10 cellular contexts compared by ENCODE assay signal in the genomic region with DNA sequence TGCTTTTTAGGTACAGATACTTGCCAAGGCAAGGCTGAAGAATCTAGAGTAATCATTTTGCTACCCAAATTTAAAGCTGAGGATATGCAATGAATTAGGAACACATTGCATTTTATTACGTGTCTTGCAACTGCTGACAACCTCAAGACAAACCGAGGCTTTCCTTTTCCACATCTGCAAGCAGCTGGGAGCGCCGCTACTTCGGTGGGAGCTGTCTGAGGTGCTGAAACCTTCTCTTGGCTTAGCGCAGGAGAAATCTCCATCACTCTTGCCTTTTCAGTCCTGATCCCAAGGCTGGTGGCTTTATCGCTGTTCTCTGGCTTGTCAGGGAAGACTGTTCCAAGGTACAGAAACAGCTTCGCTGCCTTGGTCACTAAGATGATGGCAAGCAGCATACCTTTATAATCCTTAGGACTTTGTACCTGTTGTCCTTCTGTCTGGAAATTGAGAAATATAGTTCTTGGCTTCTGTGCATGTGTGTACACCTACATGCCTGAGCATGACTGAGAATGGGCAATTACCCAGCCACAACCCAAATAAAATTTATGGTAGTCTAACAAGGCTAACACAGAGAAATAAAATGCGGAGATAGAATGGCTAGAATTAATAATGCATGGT. TPM values are rescaled to one million over a fixed set of nuclear protein-coding genes. Genes with fewer than 3 reads are reported as not detected.
DNase-seq lines count a peak whose midpoint lies in the region; FAIRE-seq and TF ChIP-seq lines count a peak whose summit lies in the region.
"Not testable (repeated sequence)": the region's sequence is repeated elsewhere in the genome, so short reads cannot be mapped to it uniquely, and the experiment has no call there.
"Had no signal": no experiment of that assay in that cellular context is flagged by ENCODE, and none has a peak within 500 bp of the region (broad histone marks: within the 10 kb centered on the region; RNA-seq: fewer than 3 reads in every experiment).

No MANE protein-coding gene starts in this region.

- H3K4ac ChIP-seq in mesenchymal stem cell (ENCODE audit: low read depth in 1 of 2, low read length in 2 of 2), result not testable (repeated sequence)

- not testable (repeated sequence) for H3K4me2 ChIP-seq in mesenchymal stem cell (ENCODE audit: low read length, poor library complexity, severe bottlenecking)

- H4K8ac ChIP-seq in mesenchymal stem cell (ENCODE audit: low read length), result not testable (repeated sequence)

- CTCF ChIA-PET in activated CD4-positive, alpha-beta memory T cell treated with anti-CD3 and anti-CD28 coated beads for 36 hours (lab: Charles Lee), result not testable (repeated sequence)

- not testable (repeated sequence) for H3K18ac ChIP-seq in mesenchymal stem cell (ENCODE audit: low read depth in 1 of 2, low read length in 2 of 2)

- not testable (repeated sequence) for H2BK12ac ChIP-seq in mesenchymal stem cell (ENCODE audit: low read length in 2 of 2)

- not testable (repeated sequence) for H3K9me3 ChIP-seq in mesenchymal stem cell (ENCODE audit: control insufficient read depth, low read length)

- H3K4me1 Mint-ChIP-seq in activated CD4-positive, alpha-beta memory T cell treated with anti-CD3 and anti-CD28 coated beads for 36 hours (ENCODE audit: low read depth), result not testable (repeated sequence)

- not testable (repeated sequence) for H3K27me3 ChIP-seq in bronchial epithelial cell (ENCODE audit: control insufficient read depth, insufficient read depth, low read length); mesenchymal stem cell (ENCODE audit: control insufficient read depth in 1 of 2, insufficient read depth in 1 of 2, low read length in 2 of 2)

- H3K4me3 Mint-ChIP-seq in activated CD4-positive, alpha-beta memory T cell treated with anti-CD3 and anti-CD28 coated beads for 36 hours, result not testable (repeated sequence)

- H2AFZ ChIP-seq in mesenchymal stem cell (ENCODE audit: low read depth, low read length), result not testable (repeated sequence)

- POLR2A ChIA-PET in activated CD4-positive, alpha-beta memory T cell treated with anti-CD3 and anti-CD28 coated beads for 36 hours (lab: Charles Lee), result not testable (repeated sequence)

- not testable (repeated sequence) for TF ChIP-seq CTCF in bronchial epithelial cell (IDR thresholded peaks at IDR 0.05; ENCODE audit: insufficient read depth, low read length, severe bottlenecking)

- not testable (repeated sequence) for H2BK15ac ChIP-seq in mesenchymal stem cell (ENCODE audit: low read depth, poor library complexity, severe bottlenecking)

- not testable (repeated sequence) for H3K4me1 ChIP-seq in mesenchymal stem cell (ENCODE audit: control insufficient read depth, insufficient read depth, low read depth, low read length)

- not testable (repeated sequence) for H3K27ac Mint-ChIP-seq in activated CD4-positive, alpha-beta memory T cell treated with anti-CD3 and anti-CD28 coated beads for 36 hours

- H3K27me3 Mint-ChIP-seq in activated CD4-positive, alpha-beta memory T cell treated with anti-CD3 and anti-CD28 coated beads for 36 hours, result not testable (repeated sequence)

- H4K91ac ChIP-seq in mesenchymal stem cell (ENCODE audit: low read length), result not testable (repeated sequence)

- not testable (repeated sequence) for H3K36me3 Mint-ChIP-seq in activated CD4-positive, alpha-beta memory T cell treated with anti-CD3 and anti-CD28 coated beads for 36 hours

- H2BK5ac ChIP-seq in mesenchymal stem cell (ENCODE audit: low read depth, low read length, poor library complexity, severe bottlenecking), result not testable (repeated sequence)

- H3K9me3 Mint-ChIP-seq in activated CD4-positive, alpha-beta memory T cell treated with anti-CD3 and anti-CD28 coated beads for 36 hours, result not testable (repeated sequence)

- not testable (repeated sequence) for H2BK120ac ChIP-seq in mesenchymal stem cell (ENCODE audit: low read depth, low read length)

- H3K9ac ChIP-seq in mesenchymal stem cell (ENCODE audit: low read length), result not testable (repeated sequence)

- intact Hi-C loops in activated CD4-positive, alpha-beta memory T cell treated with anti-CD3 and anti-CD28 coated beads for 36 hours (cut with micrococcal nuclease); head of caudate nucleus (cut with DNase I): not testable (repeated sequence)

- not testable (repeated sequence) for H3K23ac ChIP-seq in mesenchymal stem cell (ENCODE audit: low read length in 2 of 2)

- FAIRE-seq in bronchial epithelial cell (lab: Jason Lieb, UNC), result peak; percentile 90

- WGBS in mesenchymal stem cell, result 8% methylated on average over 8 of the region's 9 CpGs

- not testable (repeated sequence) for H3K27ac ChIP-seq in mesenchymal stem cell (ENCODE audit: low read length, poor library complexity, severe bottlenecking)

- not testable (repeated sequence) for H3K79me1 ChIP-seq in mesenchymal stem cell (replicated peaks; ENCODE audit: low read length, poor library complexity, severe bottlenecking)

- H3K14ac ChIP-seq in mesenchymal stem cell (ENCODE audit: low read length in 2 of 2), result not testable (repeated sequence)

- not testable (repeated sequence) for H2AK5ac ChIP-seq in mesenchymal stem cell (ENCODE audit: low read length, severe bottlenecking)

- DNase-seq in DMS53 (lab: John Stamatoyannopoulos, UW) (peak; percentile 9), HT1080 (ENCODE audit: low read depth) (peak; percentile 34), OCI-M1 (lab: John Stamatoyannopoulos, UW) (peak; percentile 37), bronchial epithelial cell (ENCODE audit: low read depth) (peak; percentile 20), head of caudate nucleus (peak in 37 of 42 donors; percentile 12 to 87 (median 53)), mesenchymal stem cell (peak; percentile 11)
- peak; percentile 29 for DNase-seq in activated CD4-positive, alpha-beta memory T cell treated with anti-CD3 and anti-CD28 coated beads for 36 hours
- peak; percentile 2 to 3 for DNase-seq in stimulated activated CD4-positive, alpha-beta T cell treated with anti-CD3 and anti-CD28 coated beads, Interleukin-2, amount 100 ng/mL, for 48 hours

- not testable (repeated sequence) for H3K4me3 ChIP-seq in bronchial epithelial cell (ENCODE audit: low read depth, low read length); mesenchymal stem cell (ENCODE audit: insufficient read depth in 1 of 2, low read depth in 1 of 2, low read length in 2 of 2)

- not testable (repeated sequence) for H3K36me3 ChIP-seq in bronchial epithelial cell (ENCODE audit: control insufficient read depth, insufficient read depth, low read length); mesenchymal stem cell (ENCODE audit: control insufficient read depth in 1 of 2, insufficient read depth in 2 of 2, low read depth in 1 of 2, low read length in 2 of 2)

RNA-seq across cellular contexts. Expression of a gene that starts 3.4 kb away (rescaled TPM):
- total RNA-seq in HT1080 (2014; rRNA removed; shearing (Covaris generic)), result not detected in 2 replicates
- polyA plus RNA-seq in HT1080 (2015; cell fraction: cytosol; rRNA removed), result not detected in 2 replicates
- not detected in 2 replicates for polyA plus RNA-seq in HT1080 (2015; cell fraction: nucleus; rRNA removed)
- not detected for total RNA-seq in activated CD4-positive, alpha-beta memory T cell treated with anti-CD3 and anti-CD28 coated beads for 36 hours
- total RNA-seq in bronchial epithelial cell, result not detected in 2 replicates
- polyA plus RNA-seq in mesenchymal stem cell (2013, experiment 1 of 2), result not detected
- not detected for polyA plus RNA-seq in mesenchymal stem cell (2013, experiment 2 of 2)
- total RNA-seq: activated B cell treated with CpG ODN at 0.5 μM for 24 hours, mononuclear cell had no signal

Comparison
In these comparisons a context has a peak if more than half of its experiments do, and no peak if none do; other contexts are left out.
1. DNase-seq: peak in every context shown above with its lines; median percentile 53 in head of caudate nucleus; 37 in OCI-M1; 34 in HT1080; 29 in activated CD4-positive, alpha-beta memory T cell treated with anti-CD3 and anti-CD28 coated beads for 36 hours; 20 in bronchial epithelial cell; 11 in mesenchymal stem cell; 9 in DMS53; 2 in stimulated activated CD4-positive, alpha-beta T cell treated with anti-CD3 and anti-CD28 coated beads, Interleukin-2, amount 100 ng/mL, for 48 hours.